Comparison of ENCODE assay signal across 11 cellular contexts in the genomic region with DNA sequence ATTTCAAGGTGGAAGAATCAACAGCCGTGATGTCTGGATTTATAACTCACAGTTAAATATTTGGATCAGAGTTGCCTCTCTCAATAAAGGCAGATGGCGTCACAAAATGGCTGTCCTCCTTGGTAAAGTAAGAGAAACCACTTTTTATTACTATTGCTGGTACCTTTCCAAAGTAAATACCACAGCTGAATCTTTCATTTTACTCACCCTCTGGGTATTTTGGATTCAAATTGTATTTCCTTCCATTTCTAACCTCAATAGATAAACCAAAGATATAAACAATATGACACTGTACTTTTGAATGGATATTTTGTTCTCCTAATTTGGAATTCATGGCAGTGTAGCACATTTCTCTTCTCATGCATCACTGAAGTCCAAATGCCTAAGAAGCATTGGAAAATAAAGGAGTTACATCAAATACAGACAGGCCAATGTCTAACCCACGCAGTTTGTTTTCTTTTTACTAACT. TPM values are rescaled to one million over a fixed set of nuclear protein-coding genes. Genes with fewer than 3 reads are reported as not detected.
A peak's percentile ranks its signal among the peaks of the same experiment; 100 is the strongest.
DNase-seq lines count a peak whose midpoint lies in the region; ATAC-seq and TF ChIP-seq lines count a peak whose summit lies in the region.
"Had no signal": no experiment of that assay in that cellular context is flagged by ENCODE, and none has a peak within 500 bp of the region (broad histone marks: within the 10 kb centered on the region; RNA-seq: fewer than 3 reads in every experiment).

No MANE protein-coding gene starts in this region.

- no peaks in the 10 kb centered on the region for H3K4me1 Mint-ChIP-seq in endothelial cell (ENCODE audit: unreplicated experiment)

- H3K9me3 Mint-ChIP-seq in endothelial cell (ENCODE audit: unreplicated experiment): no peaks in the 10 kb centered on the region

- peaks cover 25 to 37% of the 10 kb centered on the region in 2 donors for H3K36me3 ChIP-seq in muscle layer of duodenum (ENCODE audit: control insufficient read depth in 1 of 2, insufficient read depth in 2 of 2, low read length in 2 of 2)

- H3K9me3 ChIP-seq in muscle layer of duodenum (ENCODE audit: control insufficient read depth in 1 of 2, low read length in 2 of 2): no peaks in the 10 kb centered on the region
- H3K9me3 ChIP-seq: tibial artery had no signal

- H3K27me3 ChIP-seq in muscle layer of duodenum (ENCODE audit: low read depth, low read length): no peaks in the 10 kb centered on the region
- H3K27me3 ChIP-seq: tibial artery had no signal

- no peak for TF ChIP-seq CTCF in endothelial cell (IDR thresholded peaks at IDR 0.05; ENCODE audit: unreplicated experiment)

- no peak overlapping the region for H3K4me3 ChIP-seq in muscle layer of duodenum (ENCODE audit: low read depth in 1 of 2, low read length in 2 of 2)
- H3K4me3 ChIP-seq: tibial artery had no signal

- in situ Hi-C loops in KBM-7 (cut with MboI; ENCODE audit: low pct_unique_long_range_greater_than_20kb, low sequenced_read_pairs): no loop called here

- H3K4me3 Mint-ChIP-seq in endothelial cell (ENCODE audit: unreplicated experiment): peak overlapping the region; percentile 29

- no peak overlapping the region for H3K27ac Mint-ChIP-seq in endothelial cell (ENCODE audit: unreplicated experiment)

- peaks cover 5% of the 10 kb centered on the region for H3K27me3 Mint-ChIP-seq in endothelial cell (ENCODE audit: unreplicated experiment)

- H3K36me3 Mint-ChIP-seq in endothelial cell (ENCODE audit: low read depth, unreplicated experiment): peaks cover 47% of the 10 kb centered on the region

- ATAC-seq in HG02885 (IDR thresholded peaks at IDR 0.05; ENCODE audit: poor library complexity, unreplicated experiment) (no peak), GM21737 (IDR thresholded peaks at IDR 0.05; ENCODE audit: unreplicated experiment) (no peak)

- peak overlapping the region; percentile 31 for H3K27ac ChIP-seq in muscle layer of duodenum (ENCODE audit: low read length)
- H3K27ac ChIP-seq: tibial artery had no signal

- DNase-seq in DMS79 (lab: John Stamatoyannopoulos, UW) (peak; percentile 4), NCI-H226 (peak; percentile 70), endothelial cell (ENCODE audit: low spot score) (no peak), superior temporal gyrus (ENCODE audit: extremely low spot score) (no peak), KBM-7 (no peak)
- DNase-seq: activated CD8-positive, alpha-beta memory T cell treated with anti-CD3 and anti-CD28 coated beads, Interleukin-2, amount 50 U/mL, for 4 hours; T-helper 9 cell; tibial artery had no signal

- peaks cover 6 to 11% of the 10 kb centered on the region in 2 donors for H3K4me1 ChIP-seq in muscle layer of duodenum (ENCODE audit: control insufficient read depth in 1 of 2, insufficient read depth in 2 of 2, low read length in 2 of 2)

RNA-seq across cellular contexts. Expression of a gene that starts 29.5 kb away (rescaled TPM):
- total RNA-seq in endothelial cell (ENCODE audit: unreplicated experiment): 50.9 TPM

RNA-seq across cellular contexts. Expression of a gene that starts 32.6 kb away (rescaled TPM):
- total RNA-seq in endothelial cell (ENCODE audit: unreplicated experiment): 65.1 TPM

Comparison
In these comparisons a context has a peak if more than half of its experiments do, and no peak if none do; other contexts are left out.
1. DNase-seq: peak in DMS79 (single experiment) and NCI-H226 (single experiment); none in endothelial cell (single experiment), superior temporal gyrus (single experiment) and KBM-7 (single experiment).